Comparison of ENCODE assay signal across 25 cellular contexts in genomic region chr19:17611462-17612244, GRCh38.
"Had no signal": no experiment of that assay in that cellular context is flagged by ENCODE, and none has a peak within 500 bp of the region (broad histone marks: within the 10 kb centered on the region; RNA-seq: fewer than 3 reads in every experiment).

No MANE protein-coding gene starts in this region.

- H3K4me3 Mint-ChIP-seq: dendritic cell treated with granulocyte-macrophage colony-stimulating factor and Interleukin-4, amounts not matched to agents 40 ng/mL and 50 ng/mL, for 4 days; stimulated activated memory B cell treated with anti-CD40 and anti-IgM and Interleukin-4, amounts not matched to agents 10 μg/mL and 1 μg/mL and 100 μg/mL, for 72 hours had no signal

- DNase-seq: activated CD4-positive, alpha-beta T cell treated with anti-CD3 and anti-CD28 coated beads, Interleukin-2, amount 50 U/mL, for 1 hour; activated CD4-positive, CD25-positive, alpha-beta regulatory T cell treated with anti-CD3 and anti-CD28 coated beads, Interleukin-2, amount 50 U/mL, for 72 hours; activated gamma-delta T cell treated with Interleukin-2 at 50 U/mL for 16 hours; activated T-cell treated with anti-CD3 and anti-CD28 coated beads, Interleukin-2, amount 50 U/mL, for 1 hour; aorta; effector CD4-positive, alpha-beta T cell; hippocampal formation; left cardiac atrium; mesenchymal stem cell; mucosa of descending colon; occipital lobe; sigmoid colon; stimulated activated CD4-positive, alpha-beta T cell treated with anti-CD3 and anti-CD28 coated beads, Interleukin-15, amount 100 ng/mL, for 24 hours; stomach; WERI-Rb-1 had no signal

- H3K9me3 Mint-ChIP-seq: dendritic cell treated with granulocyte-macrophage colony-stimulating factor and Interleukin-4, amounts not matched to agents 40 ng/mL and 50 ng/mL, for 4 days had no signal

- H3K27ac Mint-ChIP-seq: activated naive CD4-positive, alpha-beta T cell treated with anti-CD3 and anti-CD28 coated beads, Interleukin-2, amount 50 U/mL, for 72 hours; brain; dendritic cell treated with granulocyte-macrophage colony-stimulating factor and Interleukin-4, amounts not matched to agents 40 ng/mL and 50 ng/mL, for 4 days; stimulated activated memory B cell treated with anti-CD40 and anti-IgM and Interleukin-4, amounts not matched to agents 10 μg/mL and 1 μg/mL and 100 μg/mL, for 72 hours had no signal

- FAIRE-seq: endometrium, frontal cortex, TTC549 had no signal

- H3K9me3 ChIP-seq: mucosa of descending colon, sigmoid colon, stomach, suprapubic skin, tibial nerve had no signal

- H3K36me3 ChIP-seq: sigmoid colon, stomach, suprapubic skin, tibial nerve had no signal

- H3K4me3 ChIP-seq: mucosa of descending colon, sigmoid colon, smooth muscle cell, stomach, suprapubic skin, tibial nerve had no signal

- ATAC-seq: activated naive CD4-positive, alpha-beta T cell treated with anti-CD3 and anti-CD28 coated beads, Interleukin-2, amount 50 U/mL, for 72 hours; left cardiac atrium; mucosa of descending colon; stimulated activated memory B cell treated with anti-CD40 and anti-IgM and Interleukin-4, amounts not matched to agents 10 μg/mL and 1 μg/mL and 100 μg/mL, for 72 hours had no signal

- H3K4me2 ChIP-seq: smooth muscle cell had no signal

- H3K27ac ChIP-seq: sigmoid colon, stomach, suprapubic skin, tibial nerve, WERI-Rb-1 had no signal

- H3K36me3 Mint-ChIP-seq: activated naive CD4-positive, alpha-beta T cell treated with anti-CD3 and anti-CD28 coated beads, Interleukin-2, amount 50 U/mL, for 72 hours; stimulated activated memory B cell treated with anti-CD40 and anti-IgM and Interleukin-4, amounts not matched to agents 10 μg/mL and 1 μg/mL and 100 μg/mL, for 72 hours had no signal
